In genomic region chr12:110744176-110744575, GRCh38 we compare ENCODE assay signal across 7 cellular contexts. TPM values are rescaled to one million over a fixed set of nuclear protein-coding genes. Genes with fewer than 3 reads are reported as not detected.
DNase-seq lines count a peak whose midpoint lies in the region; ATAC-seq and FAIRE-seq lines count a peak whose summit lies in the region.

No MANE protein-coding gene starts in this region.

- FAIRE-seq in HTR-8/SVneo (lab: Jason Lieb, UNC), result no peak

- H3K9me3 Mint-ChIP-seq in activated naive CD8-positive, alpha-beta T cell treated with anti-CD3 and anti-CD28 coated beads, Interleukin-2, amount 10 ng/mL, durations not matched to agents 7 days and 5 days, result no peaks in the 10 kb centered on the region
- H3K9me3 Mint-ChIP-seq in stimulated activated memory B cell treated with anti-CD40 and anti-IgM and Interleukin-4, amounts not matched to agents 10 μg/mL and 1 μg/mL and 100 μg/mL, for 72 hours, result no peaks in the 10 kb centered on the region

- H3K4me1 ChIP-seq in iPS-15b (ENCODE audit: control insufficient read depth, insufficient read depth, low read length), result peaks cover 4% of the 10 kb centered on the region

- H3K4me3 ChIP-seq in iPS-15b (ENCODE audit: low read depth, low read length), result peak overlapping the region; percentile 84

- H3K27me3 ChIP-seq in iPS-15b (ENCODE audit: control insufficient read depth, insufficient read depth, low read length), result no peaks in the 10 kb centered on the region

- no peaks in the 10 kb centered on the region for H3K9me3 ChIP-seq in iPS-15b (ENCODE audit: control insufficient read depth, insufficient read depth, low read length)

- peak overlapping the region; percentile 96 for H3K4me3 Mint-ChIP-seq in activated naive CD8-positive, alpha-beta T cell treated with anti-CD3 and anti-CD28 coated beads, Interleukin-2, amount 10 ng/mL, durations not matched to agents 7 days and 5 days
- H3K4me3 Mint-ChIP-seq in stimulated activated memory B cell treated with anti-CD40 and anti-IgM and Interleukin-4, amounts not matched to agents 10 μg/mL and 1 μg/mL and 100 μg/mL, for 72 hours, result peak overlapping the region; percentile 57

- no peaks in the 10 kb centered on the region for H3K27me3 Mint-ChIP-seq in activated naive CD8-positive, alpha-beta T cell treated with anti-CD3 and anti-CD28 coated beads, Interleukin-2, amount 10 ng/mL, durations not matched to agents 7 days and 5 days
- H3K27me3 Mint-ChIP-seq in stimulated activated memory B cell treated with anti-CD40 and anti-IgM and Interleukin-4, amounts not matched to agents 10 μg/mL and 1 μg/mL and 100 μg/mL, for 72 hours, result no peaks in the 10 kb centered on the region

- peaks cover 23% of the 10 kb centered on the region for H3K4me1 Mint-ChIP-seq in activated naive CD8-positive, alpha-beta T cell treated with anti-CD3 and anti-CD28 coated beads, Interleukin-2, amount 10 ng/mL, durations not matched to agents 7 days and 5 days
- peaks cover 37% of the 10 kb centered on the region for H3K4me1 Mint-ChIP-seq in stimulated activated memory B cell treated with anti-CD40 and anti-IgM and Interleukin-4, amounts not matched to agents 10 μg/mL and 1 μg/mL and 100 μg/mL, for 72 hours

- H3K36me3 Mint-ChIP-seq in activated naive CD8-positive, alpha-beta T cell treated with anti-CD3 and anti-CD28 coated beads, Interleukin-2, amount 10 ng/mL, durations not matched to agents 7 days and 5 days, result peaks cover 7% of the 10 kb centered on the region
- H3K36me3 Mint-ChIP-seq in stimulated activated memory B cell treated with anti-CD40 and anti-IgM and Interleukin-4, amounts not matched to agents 10 μg/mL and 1 μg/mL and 100 μg/mL, for 72 hours, result peaks cover 5% of the 10 kb centered on the region

- no peak for ATAC-seq in activated naive CD8-positive, alpha-beta T cell treated with anti-CD3 and anti-CD28 coated beads, Interleukin-2, amount 10 ng/mL, durations not matched to agents 7 days and 5 days (ENCODE audit: low read depth)
- no peak for ATAC-seq in stimulated activated memory B cell treated with anti-CD40 and anti-IgM and Interleukin-4, amounts not matched to agents 10 μg/mL and 1 μg/mL and 100 μg/mL, for 72 hours

- peak overlapping the region; percentile 47 for H3K27ac Mint-ChIP-seq in activated naive CD8-positive, alpha-beta T cell treated with anti-CD3 and anti-CD28 coated beads, Interleukin-2, amount 10 ng/mL, durations not matched to agents 7 days and 5 days
- peak overlapping the region; percentile 18 for H3K27ac Mint-ChIP-seq in stimulated activated memory B cell treated with anti-CD40 and anti-IgM and Interleukin-4, amounts not matched to agents 10 μg/mL and 1 μg/mL and 100 μg/mL, for 72 hours

- no peak overlapping the region for H3K9ac ChIP-seq in iPS-15b (ENCODE audit: low read depth, low read length)

- DNase-seq in HTR-8/SVneo (ENCODE audit: insufficient read length, low spot score) (peak; percentile 65), NCI-H146 treated with DMSO at 0.1 percent for 48 hours (lab: John Stamatoyannopoulos, UW; ENCODE audit: unreplicated experiment) (no peak), NCI-H1092 (lab: John Stamatoyannopoulos, UW) (no peak), retina (no peak)
- no peak for DNase-seq in activated naive CD8-positive, alpha-beta T cell treated with anti-CD3 and anti-CD28 coated beads, Interleukin-2, amount 10 ng/mL, durations not matched to agents 7 days and 5 days

- POLR2A ChIA-PET in activated naive CD8-positive, alpha-beta T cell treated with anti-CD3 and anti-CD28 coated beads, Interleukin-2, amount 10 ng/mL, durations not matched to agents 7 days and 5 days (lab: Charles Lee), result no interaction called here

- no peaks in the 10 kb centered on the region for H3K36me3 ChIP-seq in iPS-15b (ENCODE audit: control insufficient read depth, insufficient read depth, low read length)

RNA-seq across cellular contexts. Expression of gene PPP1CC, which starts 1.5 kb away (rescaled TPM):
- 100 to 1,000 TPM; 156 to 160 TPM for total RNA-seq in activated naive CD8-positive, alpha-beta T cell treated with anti-CD3 and anti-CD28 coated beads, Interleukin-2, amount 10 ng/mL, durations not matched to agents 7 days and 5 days

RNA-seq across cellular contexts. Expression of gene HVCN1, which starts 55.3 kb away (rescaled TPM):
- total RNA-seq in activated naive CD8-positive, alpha-beta T cell treated with anti-CD3 and anti-CD28 coated beads, Interleukin-2, amount 10 ng/mL, durations not matched to agents 7 days and 5 days, result 10 to 100 TPM; 20.3 to 21.0 TPM
